In genomic region chr17:45311762-45312476, GRCh38 we compare ENCODE assay signal across 1 cellular context.
TF ChIP-seq lines count a peak whose summit lies in the region.

No MANE protein-coding gene starts in this region.

TF ChIP-seq in HepG2, 621 proteins besides CTCF, POLR2A, EP300 and RAD21 (continued from another document and continues in another):
- TF ChIP-seq ZHX1 (CRISPR knock-in tag; IDR thresholded peaks at IDR 0.05; ENCODE audit: low read depth), result no peak
- TF ChIP-seq TERF1 (CRISPR knock-in tag; IDR thresholded peaks at IDR 0.05), result no peak
- no peak for TF ChIP-seq ZNF7 (CRISPR knock-in tag; IDR thresholded peaks at IDR 0.05)
- TF ChIP-seq DRAP1 (CRISPR knock-in tag; IDR thresholded peaks at IDR 0.05), result peak; percentile 64
- TF ChIP-seq XRCC5 (optimal IDR thresholded peaks at IDR 0.05; ENCODE audit: low read length), result peak; percentile 80
- no peak for TF ChIP-seq CC2D1A (CRISPR knock-in tag; IDR thresholded peaks at IDR 0.05)
- TF ChIP-seq, protein P1, sequence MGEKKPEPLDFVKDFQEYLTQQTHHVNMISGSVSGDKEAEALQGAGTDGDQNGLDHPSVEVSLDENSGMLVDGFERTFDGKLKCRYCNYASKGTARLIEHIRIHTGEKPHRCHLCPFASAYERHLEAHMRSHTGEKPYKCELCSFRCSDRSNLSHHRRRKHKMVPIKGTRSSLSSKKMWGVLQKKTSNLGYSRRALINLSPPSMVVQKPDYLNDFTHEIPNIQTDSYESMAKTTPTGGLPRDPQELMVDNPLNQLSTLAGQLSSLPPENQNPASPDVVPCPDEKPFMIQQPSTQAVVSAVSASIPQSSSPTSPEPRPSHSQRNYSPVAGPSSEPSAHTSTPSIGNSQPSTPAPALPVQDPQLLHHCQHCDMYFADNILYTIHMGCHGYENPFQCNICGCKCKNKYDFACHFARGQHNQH (CRISPR knock-in tag; IDR thresholded peaks at IDR 0.05), result peak; percentile 91
- no peak for TF ChIP-seq FOXK1 (CRISPR knock-in tag; IDR thresholded peaks at IDR 0.05; ENCODE audit: borderline replicate concordance, low read depth)
- TF ChIP-seq ZFP41 (CRISPR knock-in tag; IDR thresholded peaks at IDR 0.05; ENCODE audit: borderline replicate concordance), result no peak
- no peak for TF ChIP-seq PITX1 (CRISPR knock-in tag; IDR thresholded peaks at IDR 0.05)
- TF ChIP-seq XBP1 (CRISPR knock-in tag; IDR thresholded peaks at IDR 0.05), result no peak
- TF ChIP-seq ZNF766 (CRISPR knock-in tag; IDR thresholded peaks at IDR 0.05; ENCODE audit: borderline replicate concordance), result peak; percentile 72; the same call in 1 of the 2 replicates
- TF ChIP-seq FOSL2 (CRISPR knock-in tag; IDR thresholded peaks at IDR 0.05), result peak; percentile 98
- TF ChIP-seq ZBTB39 (CRISPR knock-in tag; IDR thresholded peaks at IDR 0.05), result no peak
- no peak for TF ChIP-seq MZF1 (CRISPR knock-in tag; IDR thresholded peaks at IDR 0.05; ENCODE audit: borderline replicate concordance)
- TF ChIP-seq ZNF788 (CRISPR knock-in tag; IDR thresholded peaks at IDR 0.05; ENCODE audit: borderline replicate concordance), result 0 out of 2 replicates have a peak, but pooled peaks have one; percentile 49
- TF ChIP-seq, protein P2, sequence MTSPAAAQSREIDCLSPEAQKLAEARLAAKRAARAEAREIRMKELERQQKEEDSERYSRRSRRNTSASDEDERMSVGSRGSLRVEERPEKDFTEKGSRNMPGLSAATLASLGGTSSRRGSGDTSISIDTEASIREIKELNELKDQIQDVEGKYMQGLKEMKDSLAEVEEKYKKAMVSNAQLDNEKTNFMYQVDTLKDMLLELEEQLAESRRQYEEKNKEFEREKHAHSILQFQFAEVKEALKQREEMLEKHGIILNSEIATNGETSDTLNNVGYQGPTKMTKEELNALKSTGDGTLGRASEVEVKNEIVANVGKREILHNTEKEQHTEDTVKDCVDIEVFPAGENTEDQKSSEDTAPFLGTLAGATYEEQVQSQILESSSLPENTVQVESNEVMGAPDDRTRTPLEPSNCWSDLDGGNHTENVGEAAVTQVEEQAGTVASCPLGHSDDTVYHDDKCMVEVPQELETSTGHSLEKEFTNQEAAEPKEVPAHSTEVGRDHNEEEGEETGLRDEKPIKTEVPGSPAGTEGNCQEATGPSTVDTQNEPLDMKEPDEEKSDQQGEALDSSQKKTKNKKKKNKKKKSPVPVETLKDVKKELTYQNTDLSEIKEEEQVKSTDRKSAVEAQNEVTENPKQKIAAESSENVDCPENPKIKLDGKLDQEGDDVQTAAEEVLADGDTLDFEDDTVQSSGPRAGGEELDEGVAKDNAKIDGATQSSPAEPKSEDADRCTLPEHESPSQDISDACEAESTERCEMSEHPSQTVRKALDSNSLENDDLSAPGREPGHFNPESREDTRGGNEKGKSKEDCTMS (CRISPR knock-in tag; conservative IDR thresholded peaks at IDR 0.05), result no peak
- no peak for TF ChIP-seq ZNF713 (CRISPR knock-in tag; IDR thresholded peaks at IDR 0.05)
- TF ChIP-seq SKI (IDR thresholded peaks at IDR 0.05; ENCODE audit: partially characterized antibody), result peak; percentile 69
- no peak for TF ChIP-seq SRSF9 (IDR thresholded peaks at IDR 0.05; ENCODE audit: borderline replicate concordance, insufficient read depth, low read depth, low read length, poor library complexity, severe bottlenecking)
- TF ChIP-seq ZNF761 (CRISPR knock-in tag; conservative IDR thresholded peaks at IDR 0.05), result 0 out of 2 replicates have a peak, but pooled peaks have one; percentile 64
- TF ChIP-seq ZNF850 (CRISPR knock-in tag; conservative IDR thresholded peaks at IDR 0.05), result no peak
- TF ChIP-seq ZSCAN21 (CRISPR knock-in tag; IDR thresholded peaks at IDR 0.05; ENCODE audit: borderline replicate concordance), result peak; percentile 87; the same call in 1 of the 2 replicates
- TF ChIP-seq ZNF329 (CRISPR knock-in tag; IDR thresholded peaks at IDR 0.05; ENCODE audit: low read depth), result peak; percentile 63; the same call in 1 of the 2 replicates
- TF ChIP-seq MYNN (CRISPR knock-in tag; IDR thresholded peaks at IDR 0.05; ENCODE audit: low read depth), result 0 out of 2 replicates have a peak, but pooled peaks have one; percentile 32
- no peak for TF ChIP-seq FOXP1 (IDR thresholded peaks at IDR 0.05)
- TF ChIP-seq FOXP1 (CRISPR knock-in tag; IDR thresholded peaks at IDR 0.05), result peak; percentile 56; the same call in 1 of the 2 replicates
- no peak for TF ChIP-seq PAWR (CRISPR knock-in tag; IDR thresholded peaks at IDR 0.05; ENCODE audit: borderline replicate concordance)
- no peak for TF ChIP-seq SMARCE1 (IDR thresholded peaks at IDR 0.05; ENCODE audit: borderline replicate concordance)
- no peak for TF ChIP-seq ZNF841 (CRISPR knock-in tag; IDR thresholded peaks at IDR 0.05; ENCODE audit: borderline replicate concordance)
- TF ChIP-seq TCF12 (IDR thresholded peaks at IDR 0.05), result no peak
- TF ChIP-seq TCF12 (CRISPR knock-in tag; IDR thresholded peaks at IDR 0.05), result 0 out of 2 replicates have a peak, but pooled peaks have one; percentile 35
- TF ChIP-seq, protein P3, sequence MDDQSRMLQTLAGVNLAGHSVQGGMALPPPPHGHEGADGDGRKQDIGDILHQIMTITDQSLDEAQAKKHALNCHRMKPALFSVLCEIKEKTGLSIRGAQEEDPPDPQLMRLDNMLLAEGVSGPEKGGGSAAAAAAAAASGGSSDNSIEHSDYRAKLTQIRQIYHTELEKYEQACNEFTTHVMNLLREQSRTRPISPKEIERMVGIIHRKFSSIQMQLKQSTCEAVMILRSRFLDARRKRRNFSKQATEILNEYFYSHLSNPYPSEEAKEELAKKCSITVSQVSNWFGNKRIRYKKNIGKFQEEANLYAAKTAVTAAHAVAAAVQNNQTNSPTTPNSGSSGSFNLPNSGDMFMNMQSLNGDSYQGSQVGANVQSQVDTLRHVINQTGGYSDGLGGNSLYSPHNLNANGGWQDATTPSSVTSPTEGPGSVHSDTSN (CRISPR knock-in tag; IDR thresholded peaks at IDR 0.05; ENCODE audit: borderline replicate concordance), result no peak
- TF ChIP-seq ZNF160 (CRISPR knock-in tag; IDR thresholded peaks at IDR 0.05), result no peak
- TF ChIP-seq ISX (CRISPR knock-in tag; conservative IDR thresholded peaks at IDR 0.05), result no peak
- TF ChIP-seq HOXA3 (CRISPR knock-in tag; IDR thresholded peaks at IDR 0.05), result peak; percentile 86
- peak; percentile 52 for TF ChIP-seq MAFF (IDR thresholded peaks at IDR 0.05; ENCODE audit: low read depth, low read length)
- TF ChIP-seq, protein P4, sequence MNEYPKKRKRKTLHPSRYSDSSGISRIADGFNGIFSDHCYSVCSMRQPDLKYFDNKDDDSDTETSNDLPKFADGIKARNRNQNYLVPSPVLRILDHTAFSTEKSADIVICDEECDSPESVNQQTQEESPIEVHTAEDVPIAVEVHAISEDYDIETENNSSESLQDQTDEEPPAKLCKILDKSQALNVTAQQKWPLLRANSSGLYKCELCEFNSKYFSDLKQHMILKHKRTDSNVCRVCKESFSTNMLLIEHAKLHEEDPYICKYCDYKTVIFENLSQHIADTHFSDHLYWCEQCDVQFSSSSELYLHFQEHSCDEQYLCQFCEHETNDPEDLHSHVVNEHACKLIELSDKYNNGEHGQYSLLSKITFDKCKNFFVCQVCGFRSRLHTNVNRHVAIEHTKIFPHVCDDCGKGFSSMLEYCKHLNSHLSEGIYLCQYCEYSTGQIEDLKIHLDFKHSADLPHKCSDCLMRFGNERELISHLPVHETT (CRISPR knock-in tag; conservative IDR thresholded peaks at IDR 0.05), result 0 out of 2 replicates have a peak, but pooled peaks have one; percentile 24
- TF ChIP-seq AHDC1 (CRISPR knock-in tag; IDR thresholded peaks at IDR 0.05; ENCODE audit: borderline replicate concordance), result peak; percentile 95
- TF ChIP-seq ZNF83 (CRISPR knock-in tag; IDR thresholded peaks at IDR 0.05; ENCODE audit: borderline replicate concordance), result no peak
- TF ChIP-seq KLF9 (CRISPR knock-in tag; IDR thresholded peaks at IDR 0.05; ENCODE audit: low read depth), result no peak
